2 cellular contexts compared by ENCODE assay signal in the genomic region with DNA sequence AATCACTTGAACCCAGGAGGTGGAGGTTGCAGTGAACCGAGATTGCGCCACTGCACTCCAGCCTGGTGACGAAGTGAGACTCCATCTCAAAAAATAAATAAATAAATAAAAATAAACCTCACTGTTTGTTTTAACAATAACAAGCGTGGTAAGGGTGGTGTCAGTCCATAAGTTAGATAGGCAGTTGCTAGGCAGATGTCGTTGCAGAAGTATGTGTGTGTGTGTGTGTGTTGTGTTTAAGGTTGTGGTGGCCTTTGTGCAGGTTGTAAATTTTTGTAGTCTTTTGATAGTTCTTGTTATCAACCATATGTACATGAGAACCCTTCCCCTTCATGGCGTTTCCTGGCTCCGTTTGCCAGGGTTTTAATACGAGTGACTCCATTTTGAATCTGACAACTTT.
TF ChIP-seq lines count a peak whose summit lies in the region.

No MANE protein-coding gene starts in this region.

TF ChIP-seq in WTC11, 78 proteins besides CTCF, POLR2A, EP300 and RAD21 (continues in another document):
- TF ChIP-seq MYBL2 (CRISPR knock-in tag; IDR thresholded peaks at IDR 0.05) (no peak), PRRX2 (CRISPR knock-in tag; IDR thresholded peaks at IDR 0.05) (no peak), TP53 (CRISPR knock-in tag; IDR thresholded peaks at IDR 0.05) (no peak), ZNF121 (CRISPR knock-in tag; IDR thresholded peaks at IDR 0.05) (no peak), NR3C1 (CRISPR knock-in tag; conservative IDR thresholded peaks at IDR 0.05; ENCODE audit: low read depth) (no peak), JAZF1 (CRISPR knock-in tag; IDR thresholded peaks at IDR 0.05) (no peak), TEAD1 (CRISPR knock-in tag; IDR thresholded peaks at IDR 0.05) (no peak), ZNF317 (CRISPR knock-in tag; IDR thresholded peaks at IDR 0.05; ENCODE audit: borderline replicate concordance, low read depth) (no peak), FOXK1 (CRISPR knock-in tag; IDR thresholded peaks at IDR 0.05) (no peak), HMGA2 (CRISPR knock-in tag; IDR thresholded peaks at IDR 0.05) (no peak)
- TF ChIP-seq, protein P1, sequence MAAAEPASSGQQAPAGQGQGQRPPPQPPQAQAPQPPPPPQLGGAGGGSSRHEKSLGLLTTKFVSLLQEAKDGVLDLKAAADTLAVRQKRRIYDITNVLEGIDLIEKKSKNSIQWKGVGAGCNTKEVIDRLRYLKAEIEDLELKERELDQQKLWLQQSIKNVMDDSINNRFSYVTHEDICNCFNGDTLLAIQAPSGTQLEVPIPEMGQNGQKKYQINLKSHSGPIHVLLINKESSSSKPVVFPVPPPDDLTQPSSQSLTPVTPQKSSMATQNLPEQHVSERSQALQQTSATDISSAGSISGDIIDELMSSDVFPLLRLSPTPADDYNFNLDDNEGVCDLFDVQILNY (CRISPR knock-in tag; IDR thresholded peaks at IDR 0.05): no peak
- TF ChIP-seq, protein P2, sequence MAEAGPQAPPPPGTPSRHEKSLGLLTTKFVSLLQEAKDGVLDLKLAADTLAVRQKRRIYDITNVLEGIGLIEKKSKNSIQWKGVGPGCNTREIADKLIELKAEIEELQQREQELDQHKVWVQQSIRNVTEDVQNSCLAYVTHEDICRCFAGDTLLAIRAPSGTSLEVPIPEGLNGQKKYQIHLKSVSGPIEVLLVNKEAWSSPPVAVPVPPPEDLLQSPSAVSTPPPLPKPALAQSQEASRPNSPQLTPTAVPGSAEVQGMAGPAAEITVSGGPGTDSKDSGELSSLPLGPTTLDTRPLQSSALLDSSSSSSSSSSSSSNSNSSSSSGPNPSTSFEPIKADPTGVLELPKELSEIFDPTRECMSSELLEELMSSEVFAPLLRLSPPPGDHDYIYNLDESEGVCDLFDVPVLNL (CRISPR knock-in tag; IDR thresholded peaks at IDR 0.05; ENCODE audit: borderline replicate concordance, low read depth): no peak
- TF ChIP-seq, protein P3, sequence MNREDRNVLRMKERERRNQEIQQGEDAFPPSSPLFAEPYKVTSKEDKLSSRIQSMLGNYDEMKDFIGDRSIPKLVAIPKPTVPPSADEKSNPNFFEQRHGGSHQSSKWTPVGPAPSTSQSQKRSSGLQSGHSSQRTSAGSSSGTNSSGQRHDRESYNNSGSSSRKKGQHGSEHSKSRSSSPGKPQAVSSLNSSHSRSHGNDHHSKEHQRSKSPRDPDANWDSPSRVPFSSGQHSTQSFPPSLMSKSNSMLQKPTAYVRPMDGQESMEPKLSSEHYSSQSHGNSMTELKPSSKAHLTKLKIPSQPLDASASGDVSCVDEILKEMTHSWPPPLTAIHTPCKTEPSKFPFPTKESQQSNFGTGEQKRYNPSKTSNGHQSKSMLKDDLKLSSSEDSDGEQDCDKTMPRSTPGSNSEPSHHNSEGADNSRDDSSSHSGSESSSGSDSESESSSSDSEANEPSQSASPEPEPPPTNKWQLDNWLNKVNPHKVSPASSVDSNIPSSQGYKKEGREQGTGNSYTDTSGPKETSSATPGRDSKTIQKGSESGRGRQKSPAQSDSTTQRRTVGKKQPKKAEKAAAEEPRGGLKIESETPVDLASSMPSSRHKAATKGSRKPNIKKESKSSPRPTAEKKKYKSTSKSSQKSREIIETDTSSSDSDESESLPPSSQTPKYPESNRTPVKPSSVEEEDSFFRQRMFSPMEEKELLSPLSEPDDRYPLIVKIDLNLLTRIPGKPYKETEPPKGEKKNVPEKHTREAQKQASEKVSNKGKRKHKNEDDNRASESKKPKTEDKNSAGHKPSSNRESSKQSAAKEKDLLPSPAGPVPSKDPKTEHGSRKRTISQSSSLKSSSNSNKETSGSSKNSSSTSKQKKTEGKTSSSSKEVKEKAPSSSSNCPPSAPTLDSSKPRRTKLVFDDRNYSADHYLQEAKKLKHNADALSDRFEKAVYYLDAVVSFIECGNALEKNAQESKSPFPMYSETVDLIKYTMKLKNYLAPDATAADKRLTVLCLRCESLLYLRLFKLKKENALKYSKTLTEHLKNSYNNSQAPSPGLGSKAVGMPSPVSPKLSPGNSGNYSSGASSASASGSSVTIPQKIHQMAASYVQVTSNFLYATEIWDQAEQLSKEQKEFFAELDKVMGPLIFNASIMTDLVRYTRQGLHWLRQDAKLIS (CRISPR knock-in tag; IDR thresholded peaks at IDR 0.05; ENCODE audit: borderline replicate concordance): no peak
- TF ChIP-seq, protein P4, sequence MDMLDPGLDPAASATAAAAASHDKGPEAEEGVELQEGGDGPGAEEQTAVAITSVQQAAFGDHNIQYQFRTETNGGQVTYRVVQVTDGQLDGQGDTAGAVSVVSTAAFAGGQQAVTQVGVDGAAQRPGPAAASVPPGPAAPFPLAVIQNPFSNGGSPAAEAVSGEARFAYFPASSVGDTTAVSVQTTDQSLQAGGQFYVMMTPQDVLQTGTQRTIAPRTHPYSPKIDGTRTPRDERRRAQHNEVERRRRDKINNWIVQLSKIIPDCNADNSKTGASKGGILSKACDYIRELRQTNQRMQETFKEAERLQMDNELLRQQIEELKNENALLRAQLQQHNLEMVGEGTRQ (CRISPR knock-in tag; IDR thresholded peaks at IDR 0.05): no peak
- TF ChIP-seq, protein P5, sequence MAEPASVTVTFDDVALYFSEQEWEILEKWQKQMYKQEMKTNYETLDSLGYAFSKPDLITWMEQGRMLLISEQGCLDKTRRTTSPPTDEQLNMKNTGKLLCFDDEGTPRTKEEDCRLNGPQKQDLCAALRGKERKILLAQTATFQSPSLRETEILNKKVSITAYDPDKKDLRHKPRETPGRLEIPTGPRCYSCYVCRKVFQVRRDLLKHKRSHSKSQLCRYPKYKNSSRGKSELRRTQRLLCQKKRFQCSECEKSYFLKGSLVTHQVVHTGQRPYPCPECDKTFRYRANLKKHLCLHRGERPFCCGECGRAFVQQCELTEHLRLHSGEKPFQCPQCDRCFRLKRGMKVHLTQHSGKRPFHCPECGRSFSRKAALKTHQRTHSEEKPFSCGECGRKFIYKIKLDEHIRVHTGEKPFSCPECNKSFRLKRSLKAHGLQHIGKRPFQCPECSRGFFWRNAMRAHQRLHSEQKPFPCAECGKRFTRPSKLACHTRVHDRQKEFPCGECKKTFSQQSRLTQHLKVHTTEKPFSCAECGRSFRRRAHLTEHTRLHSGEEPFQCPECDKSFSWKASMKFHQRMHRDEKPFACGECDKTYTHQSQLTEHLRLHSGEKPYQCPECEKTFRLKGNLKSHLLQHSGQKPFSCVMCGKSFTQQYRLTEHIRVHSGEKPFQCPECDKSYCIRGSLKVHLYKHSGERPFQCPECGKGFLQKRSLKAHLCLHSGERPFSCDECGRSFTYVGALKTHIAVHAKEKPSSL (CRISPR knock-in tag; conservative IDR thresholded peaks at IDR 0.05): no peak

TF ChIP-seq in H1, 55 proteins besides CTCF, POLR2A, EP300 and RAD21:
- TF ChIP-seq TEAD4 (IDR thresholded peaks at IDR 0.05; ENCODE audit: low read depth, low read length): no peak
- no peak for TF ChIP-seq NANOG (IDR thresholded peaks at IDR 0.05; ENCODE audit: insufficient read depth, low read depth, low read length, poor library complexity, severe bottlenecking)
- no peak for TF ChIP-seq EZH2 (IDR thresholded peaks at IDR 0.05; ENCODE audit: low read depth, low read length, severe bottlenecking)
- TF ChIP-seq RFX5 (IDR thresholded peaks at IDR 0.05; ENCODE audit: borderline replicate concordance, low read depth, low read length): peak; percentile 38; the same call in 1 of the 2 replicates
